Comparison of ENCODE assay signal across 1 cellular context in genomic region chr1:904271-904950, GRCh38.
TF ChIP-seq lines count a peak whose summit lies in the region.

No MANE protein-coding gene starts in this region.

TF ChIP-seq in K562, 482 proteins besides CTCF, POLR2A, EP300 and RAD21 (continued from another document and continues in another):
- TF ChIP-seq ZBTB33 (CRISPR knock-in tag; IDR thresholded peaks at IDR 0.05) (peak; percentile 89), KLF10 (CRISPR knock-in tag; IDR thresholded peaks at IDR 0.05) (no peak), ZNF232 (CRISPR knock-in tag; IDR thresholded peaks at IDR 0.05) (peak; percentile 81; the same call in 1 of the 2 replicates), ZBTB7A (IDR thresholded peaks at IDR 0.05; ENCODE audit: borderline replicate concordance, control insufficient read depth, low read depth, low read length) (peak; percentile 93), LCOR (CRISPR knock-in tag; IDR thresholded peaks at IDR 0.05) (no peak), FOSL1 (tag; conservative IDR thresholded peaks at IDR 0.05) (no peak; the same call in 1 of the 2 replicates), IRF1 (CRISPR knock-in tag; IDR thresholded peaks at IDR 0.05; ENCODE audit: borderline replicate concordance) (no peak), TARDBP (IDR thresholded peaks at IDR 0.05) (peak; percentile 48; the same call in 1 of the 2 replicates), NCOR1 (IDR thresholded peaks at IDR 0.05) (peak; percentile 16; the same call in 1 of the 2 replicates), ZNF79 (CRISPR knock-in tag; IDR thresholded peaks at IDR 0.05; ENCODE audit: low read depth) (no peak), TRIM24 (IDR thresholded peaks at IDR 0.05) (peak in 1 of 2 experiments; percentile 45; a peak in 2 of 4 replicates), GATAD2A (IDR thresholded peaks at IDR 0.05) (0 out of 2 replicates have a peak, but pooled peaks have one; percentile 50), POLR2G (IDR thresholded peaks at IDR 0.05; ENCODE audit: low read depth, low read length) (peak; percentile 95), ZNF12 (CRISPR knock-in tag; IDR thresholded peaks at IDR 0.05) (no peak), CHAMP1 (IDR thresholded peaks at IDR 0.05) (no peak), ZNF253 (CRISPR knock-in tag; conservative IDR thresholded peaks at IDR 0.05) (no peak), ZFX (CRISPR knock-in tag; IDR thresholded peaks at IDR 0.05) (peak; percentile 93), CREB1 (IDR thresholded peaks at IDR 0.05) (0 out of 2 replicates have a peak, but pooled peaks have one; percentile 15), CREB1 (CRISPR knock-in tag; IDR thresholded peaks at IDR 0.05) (peak; percentile 76), COPS2 (conservative IDR thresholded peaks at IDR 0.05) (no peak), FUS (optimal IDR thresholded peaks at IDR 0.05; ENCODE audit: low read depth, low read length) (peak; percentile 96), HEY1 (CRISPR knock-in tag; IDR thresholded peaks at IDR 0.05; ENCODE audit: borderline replicate concordance) (no peak), PHF20 (IDR thresholded peaks at IDR 0.05; ENCODE audit: partially characterized antibody) (peak; percentile 17), SAFB2 (IDR thresholded peaks at IDR 0.05; ENCODE audit: borderline replicate concordance, low read depth, low read length, severe bottlenecking) (no peak), GTF2F1 (IDR thresholded peaks at IDR 0.05; ENCODE audit: low read depth, low read length) (peak; percentile 58; the same call in 1 of the 2 replicates), CREM (IDR thresholded peaks at IDR 0.05; ENCODE audit: low read depth) (peak; percentile 73), SRF (CRISPR knock-in tag; IDR thresholded peaks at IDR 0.05) (no peak), SMARCE1 (IDR thresholded peaks at IDR 0.05) (no peak), KDM2B (CRISPR knock-in tag; IDR thresholded peaks at IDR 0.05) (peak; percentile 88; the same call in 1 of the 2 replicates), HNRNPL (IDR thresholded peaks at IDR 0.05; ENCODE audit: low read depth, low read length) (peak; percentile 49; the same call in 1 of the 2 replicates), ZNF239 (CRISPR knock-in tag; IDR thresholded peaks at IDR 0.05) (peak; percentile 42; the same call in 1 of the 2 replicates), TEAD4 (IDR thresholded peaks at IDR 0.05; ENCODE audit: low read length) (no peak), TEAD4 (CRISPR knock-in tag; IDR thresholded peaks at IDR 0.05; ENCODE audit: borderline replicate concordance) (peak; percentile 95), SUPT5H (IDR thresholded peaks at IDR 0.05) (no peak), E2F3 (CRISPR knock-in tag; IDR thresholded peaks at IDR 0.05) (peak; percentile 78)
- TF ChIP-seq, protein P1, sequence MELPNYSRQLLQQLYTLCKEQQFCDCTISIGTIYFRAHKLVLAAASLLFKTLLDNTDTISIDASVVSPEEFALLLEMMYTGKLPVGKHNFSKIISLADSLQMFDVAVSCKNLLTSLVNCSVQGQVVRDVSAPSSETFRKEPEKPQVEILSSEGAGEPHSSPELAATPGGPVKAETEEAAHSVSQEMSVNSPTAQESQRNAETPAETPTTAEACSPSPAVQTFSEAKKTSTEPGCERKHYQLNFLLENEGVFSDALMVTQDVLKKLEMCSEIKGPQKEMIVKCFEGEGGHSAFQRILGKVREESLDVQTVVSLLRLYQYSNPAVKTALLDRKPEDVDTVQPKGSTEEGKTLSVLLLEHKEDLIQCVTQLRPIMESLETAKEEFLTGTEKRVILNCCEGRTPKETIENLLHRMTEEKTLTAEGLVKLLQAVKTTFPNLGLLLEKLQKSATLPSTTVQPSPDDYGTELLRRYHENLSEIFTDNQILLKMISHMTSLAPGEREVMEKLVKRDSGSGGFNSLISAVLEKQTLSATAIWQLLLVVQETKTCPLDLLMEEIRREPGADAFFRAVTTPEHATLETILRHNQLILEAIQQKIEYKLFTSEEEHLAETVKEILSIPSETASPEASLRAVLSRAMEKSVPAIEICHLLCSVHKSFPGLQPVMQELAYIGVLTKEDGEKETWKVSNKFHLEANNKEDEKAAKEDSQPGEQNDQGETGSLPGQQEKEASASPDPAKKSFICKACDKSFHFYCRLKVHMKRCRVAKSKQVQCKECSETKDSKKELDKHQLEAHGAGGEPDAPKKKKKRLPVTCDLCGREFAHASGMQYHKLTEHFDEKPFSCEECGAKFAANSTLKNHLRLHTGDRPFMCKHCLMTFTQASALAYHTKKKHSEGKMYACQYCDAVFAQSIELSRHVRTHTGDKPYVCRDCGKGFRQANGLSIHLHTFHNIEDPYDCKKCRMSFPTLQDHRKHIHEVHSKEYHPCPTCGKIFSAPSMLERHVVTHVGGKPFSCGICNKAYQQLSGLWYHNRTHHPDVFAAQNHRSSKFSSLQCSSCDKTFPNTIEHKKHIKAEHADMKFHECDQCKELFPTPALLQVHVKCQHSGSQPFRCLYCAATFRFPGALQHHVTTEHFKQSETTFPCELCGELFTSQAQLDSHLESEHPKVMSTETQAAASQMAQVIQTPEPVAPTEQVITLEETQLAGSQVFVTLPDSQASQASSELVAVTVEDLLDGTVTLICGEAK (IDR thresholded peaks at IDR 0.05) = no peak
- TF ChIP-seq, protein P1 (CRISPR knock-in tag; IDR thresholded peaks at IDR 0.05) = no peak
- TF ChIP-seq, protein P2, sequence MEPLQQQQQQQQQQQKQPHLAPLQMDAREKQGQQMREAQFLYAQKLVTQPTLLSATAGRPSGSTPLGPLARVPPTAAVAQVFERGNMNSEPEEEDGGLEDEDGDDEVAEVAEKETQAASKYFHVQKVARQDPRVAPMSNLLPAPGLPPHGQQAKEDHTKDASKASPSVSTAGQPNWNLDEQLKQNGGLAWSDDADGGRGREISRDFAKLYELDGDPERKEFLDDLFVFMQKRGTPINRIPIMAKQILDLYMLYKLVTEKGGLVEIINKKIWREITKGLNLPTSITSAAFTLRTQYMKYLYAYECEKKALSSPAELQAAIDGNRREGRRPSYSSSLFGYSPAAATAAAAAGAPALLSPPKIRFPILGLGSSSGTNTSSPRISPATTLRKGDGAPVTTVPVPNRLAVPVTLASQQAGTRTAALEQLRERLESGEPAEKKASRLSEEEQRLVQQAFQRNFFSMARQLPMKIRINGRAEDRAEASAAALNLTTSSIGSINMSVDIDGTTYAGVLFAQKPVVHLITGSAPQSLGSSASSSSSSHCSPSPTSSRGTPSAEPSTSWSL (CRISPR knock-in tag; IDR thresholded peaks at IDR 0.05; ENCODE audit: borderline replicate concordance) = no peak
- TF ChIP-seq, protein P3, sequence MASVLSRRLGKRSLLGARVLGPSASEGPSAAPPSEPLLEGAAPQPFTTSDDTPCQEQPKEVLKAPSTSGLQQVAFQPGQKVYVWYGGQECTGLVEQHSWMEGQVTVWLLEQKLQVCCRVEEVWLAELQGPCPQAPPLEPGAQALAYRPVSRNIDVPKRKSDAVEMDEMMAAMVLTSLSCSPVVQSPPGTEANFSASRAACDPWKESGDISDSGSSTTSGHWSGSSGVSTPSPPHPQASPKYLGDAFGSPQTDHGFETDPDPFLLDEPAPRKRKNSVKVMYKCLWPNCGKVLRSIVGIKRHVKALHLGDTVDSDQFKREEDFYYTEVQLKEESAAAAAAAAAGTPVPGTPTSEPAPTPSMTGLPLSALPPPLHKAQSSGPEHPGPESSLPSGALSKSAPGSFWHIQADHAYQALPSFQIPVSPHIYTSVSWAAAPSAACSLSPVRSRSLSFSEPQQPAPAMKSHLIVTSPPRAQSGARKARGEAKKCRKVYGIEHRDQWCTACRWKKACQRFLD (CRISPR knock-in tag; IDR thresholded peaks at IDR 0.05) = no peak
